1 cellular context compared by ENCODE assay signal in genomic region chr1:11026052-11026451, GRCh38.
TF ChIP-seq lines count a peak whose summit lies in the region.

No MANE protein-coding gene starts in this region.

TF ChIP-seq in HepG2, 621 proteins besides CTCF, POLR2A, EP300 and RAD21:
- TF ChIP-seq POLR2AphosphoS5 (IDR thresholded peaks at IDR 0.05; ENCODE audit: low read depth, low read length) (peak; percentile 12; the same call in 1 of the 2 replicates), AGO1 (IDR thresholded peaks at IDR 0.05; ENCODE audit: low read depth, low read length, poor library complexity, severe bottlenecking) (no peak)
